ENCODE assay signal across 8 cellular contexts in the genomic region with DNA sequence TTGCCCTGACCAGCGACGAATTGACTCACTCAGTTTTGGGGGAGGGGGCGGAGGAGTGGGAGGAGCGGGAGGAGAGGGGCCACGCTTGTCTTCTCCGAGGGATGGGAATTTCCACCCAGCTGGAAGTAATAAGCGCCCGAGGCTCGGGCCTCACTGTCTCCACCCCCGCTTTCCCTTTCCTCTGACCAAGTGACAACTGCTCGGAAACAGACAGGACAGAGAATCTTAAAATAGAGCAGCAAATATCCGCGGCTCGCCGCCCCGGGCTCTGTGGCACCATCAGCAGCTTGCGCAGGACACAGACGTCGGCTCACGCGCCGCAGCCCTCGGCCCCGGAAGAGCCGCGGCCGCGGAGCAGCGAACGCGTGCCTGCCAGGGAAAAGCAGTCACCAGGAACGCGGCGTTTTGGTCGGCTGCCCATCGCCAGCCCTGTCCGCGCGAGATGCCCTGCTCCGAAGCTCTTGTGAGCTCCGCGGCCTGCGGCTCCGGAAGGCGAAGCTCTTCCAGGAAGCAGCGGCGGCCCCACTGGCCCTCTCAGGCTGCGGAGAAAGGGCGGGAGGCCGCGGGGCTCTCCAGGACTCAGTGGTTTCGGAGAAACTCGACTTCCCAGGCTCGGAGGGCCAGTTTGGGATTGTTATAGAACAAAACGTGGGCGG. TPM values are rescaled to one million over a fixed set of nuclear protein-coding genes. Genes with fewer than 3 reads are reported as not detected.
A peak's percentile ranks its signal among the peaks of the same experiment; 100 is the strongest.
DNase-seq lines count a peak whose midpoint lies in the region; ATAC-seq, FAIRE-seq and TF ChIP-seq lines count a peak whose summit lies in the region.

No MANE protein-coding gene starts in this region.

- no peak for TF ChIP-seq POLR2A in HepG2 (IDR thresholded peaks at IDR 0.05; ENCODE audit: insufficient read depth in 1 of 2, low read depth in 2 of 2, low read length in 2 of 2)

- POLR2A ChIA-PET in HepG2 (lab: Yijun Ruan, JAX), result no interaction called here

- no peak for TF ChIP-seq RAD21 in HepG2 (CRISPR knock-in tag; IDR thresholded peaks at IDR 0.05)

- no peaks in the 10 kb centered on the region for H4K20me1 ChIP-seq in HepG2 (ENCODE audit: insufficient read depth, low read length)

- H3K36me3 ChIP-seq in HepG2 (replicated peaks in 1 of 2; ENCODE audit: control insufficient read depth in 1 of 2, insufficient read depth in 2 of 2, low read length in 2 of 2), result no peaks in the 10 kb centered on the region

- no peaks in the 10 kb centered on the region for H3K9me3 ChIP-seq in HepG2 (ENCODE audit: low read length)

- BruUV-seq in HepG2 (replicated peaks; lab: Mats Ljungman, UMichigan), result no TSS peak

- no peak overlapping the region for H3K27ac ChIP-seq in HepG2 (ENCODE audit: extremely low read length, insufficient read depth, low read length)

- in situ Hi-C loops in HepG2 (cut with HindIII; ENCODE audit: extremely low pct_ligation_motif_present, low pct_unique_long_range_greater_than_20kb), result no loop called here

- H3K27me3 ChIP-seq in HepG2 (ENCODE audit: control insufficient read depth in 1 of 2, insufficient read depth in 2 of 2, low read length in 2 of 2), result peaks cover 5 to 56% of the 10 kb centered on the region in 2 experiments

- intact Hi-C loops in HepG2 (cut with micrococcal nuclease; ENCODE audit: unreplicated experiment), result no loop called here

- WGBS in HepG2 (ENCODE audit: low lambda C conversion rate), result 4% methylated on average over 11 of the region's 56 CpGs

- TF ChIP-seq CTCF in GM12864 (IDR thresholded peaks at IDR 0.05; ENCODE audit: low read depth, low read length, missing control alignments) (no peak), HepG2 (CRISPR knock-in tag; IDR thresholded peaks at IDR 0.05) (no peak)

- H2AFZ ChIP-seq in HepG2 (ENCODE audit: low read length), result no peak overlapping the region

- H3K9ac ChIP-seq in HepG2 (ENCODE audit: insufficient read depth, low read depth, low read length), result no peak overlapping the region

- CTCF ChIA-PET in HepG2 (lab: Yijun Ruan, JAX; ENCODE audit: low intra/inter-chr PET ratio, low total read pairs), result no interaction called here

- H3K4me3 ChIP-seq in GM12864 (ENCODE audit: low read depth, low read length) (peak overlapping the region; percentile 56), HepG2 (replicated peaks in 1 of 3; ENCODE audit: insufficient read depth in 1 of 3, low read depth in 2 of 3, low read length in 3 of 3) (peak overlapping the region; percentile 0 to 66 (median 19); a peak in 4 of 6 replicates)

- H3K79me2 ChIP-seq in HepG2 (ENCODE audit: insufficient read depth, low read length), result no peaks in the 10 kb centered on the region

- no peak for DNase-seq in GM12864 (ENCODE audit: low read depth)
- peak; percentile 74 for DNase-seq in NCI-H2227 treated with DMSO at 0.1 percent for 48 hours (lab: John Stamatoyannopoulos, UW)
- DNase-seq in activated CD4-positive, alpha-beta T cell treated with anti-CD3 and anti-CD28 coated beads for 48 hours, result peak; percentile 68
- DNase-seq in dermis blood vessel endothelial cell, result peak; percentile 61
- no peak for DNase-seq in HepG2 (ENCODE audit: low spot score)
- peak; percentile 58 for DNase-seq in stimulated activated CD4-positive, alpha-beta T cell treated with anti-CD3 and anti-CD28 coated beads, Interleukin-4, amount 100 ng/mL, for 24 hours

- peak overlapping the region; percentile 62 for H3K4me2 ChIP-seq in HepG2 (ENCODE audit: low read depth, low read length)

- TF ChIP-seq EP300 in HepG2 (IDR thresholded peaks at IDR 0.05; ENCODE audit: low read depth in 2 of 2, low read length in 2 of 2) (no peak), HepG2 (CRISPR knock-in tag; IDR thresholded peaks at IDR 0.05; ENCODE audit: borderline replicate concordance) (no peak)

- ATAC-seq in HG02642 (IDR thresholded peaks at IDR 0.05; ENCODE audit: poor library complexity, unreplicated experiment), result peak; percentile 49
- ATAC-seq in HepG2, result peak; percentile 81
- no peak for ATAC-seq in HG02870 (IDR thresholded peaks at IDR 0.05; ENCODE audit: unreplicated experiment)

- H3K4me1 ChIP-seq in HepG2 (ENCODE audit: insufficient read depth, low read length), result 0 out of 2 replicates have a peak, but pooled peaks cover 7% of the 10 kb centered on the region

- no peak for FAIRE-seq in HepG2 (lab: Jason Lieb, UNC)

TF ChIP-seq in HepG2, 621 proteins besides CTCF, POLR2A, EP300 and RAD21 (continues in another document):
- TF ChIP-seq ZNF747 (CRISPR knock-in tag; IDR thresholded peaks at IDR 0.05; ENCODE audit: borderline replicate concordance) (no peak), RFXANK (CRISPR knock-in tag; IDR thresholded peaks at IDR 0.05) (no peak)

RNA-seq across cellular contexts. Expression of a gene that starts 10.7 kb away (rescaled TPM):
- total RNA-seq in dermis blood vessel endothelial cell (1.2 and 2.0 TPM in 2 replicates), HepG2 (2016; rRNA removed; fragmentation: Illumina TruSeq; extraction: Trizol) (not detected in 2 replicates)
- not detected in 2 replicates for total RNA-seq in HepG2 (2016; cell fraction: cytosol; rRNA removed; fragmentation: Illumina TruSeq; extraction: Trizol; ENCODE audit: low read depth)
- not detected in 2 replicates for total RNA-seq in HepG2 (2016; cell fraction: insoluble cytoplasmic fraction; rRNA removed; fragmentation: Illumina TruSeq; extraction: Trizol)
- total RNA-seq in HepG2 (2016; cell fraction: membrane; rRNA removed; fragmentation: Illumina TruSeq; extraction: Trizol), result not detected in 2 replicates
- not detected in 2 replicates for total RNA-seq in HepG2 (2016; cell fraction: nucleus; rRNA removed; fragmentation: Illumina TruSeq; extraction: Trizol)
- not detected in 2 replicates for polyA plus RNA-seq in HepG2 (2011; rRNA removed)
- not detected in 2 replicates for polyA plus RNA-seq in HepG2 (2011; cell fraction: cytosol; rRNA removed)
- not detected in 2 replicates for polyA plus RNA-seq in HepG2 (2011; cell fraction: nucleus; rRNA removed)
- polyA plus RNA-seq in HepG2 (2012), result not detected in 2 replicates
- not detected in 2 replicates for polyA plus RNA-seq in HepG2 (2016; cell fraction: cytosol; fragmentation: Illumina TruSeq; extraction: Trizol; ENCODE audit: low read depth)
- polyA plus RNA-seq in HepG2 (2016; cell fraction: insoluble cytoplasmic fraction; fragmentation: Illumina TruSeq; extraction: Trizol; ENCODE audit: low read depth), result not detected in 2 replicates
- polyA plus RNA-seq in HepG2 (2016; cell fraction: membrane; fragmentation: Illumina TruSeq; extraction: Trizol; ENCODE audit: low read depth), result not detected in 2 replicates
- not detected in 2 replicates for polyA plus RNA-seq in HepG2 (2016; cell fraction: nucleus; fragmentation: Illumina TruSeq; extraction: Trizol; ENCODE audit: insufficient read depth, low read depth)
- polyA minus RNA-seq in HepG2 (2011; rRNA and poly(A)+ RNA removed; ENCODE audit: low replicate concordance), result 3.1 TPM in 1 of 2 replicates, not detected in the other
- not detected in 2 replicates for polyA minus RNA-seq in HepG2 (2011; cell fraction: cytosol; rRNA and poly(A)+ RNA removed)
- not detected in 2 replicates for polyA minus RNA-seq in HepG2 (2011; cell fraction: nucleus; rRNA and poly(A)+ RNA removed)

RNA-seq across cellular contexts. Expression of a gene that starts 25.9 kb away (rescaled TPM):
- total RNA-seq in dermis blood vessel endothelial cell (2.9 and 3.1 TPM in 2 replicates), HepG2 (2016; rRNA removed; fragmentation: Illumina TruSeq; extraction: Trizol) (0.13 and 0.20 TPM in 2 replicates)
- total RNA-seq in HepG2 (2016; cell fraction: cytosol; rRNA removed; fragmentation: Illumina TruSeq; extraction: Trizol; ENCODE audit: low read depth), result not detected in 2 replicates
- total RNA-seq in HepG2 (2016; cell fraction: insoluble cytoplasmic fraction; rRNA removed; fragmentation: Illumina TruSeq; extraction: Trizol), result 0.09 and 0.12 TPM in 2 replicates
- 0.07 TPM in 1 of 2 replicates, not detected in the other for total RNA-seq in HepG2 (2016; cell fraction: membrane; rRNA removed; fragmentation: Illumina TruSeq; extraction: Trizol)
- 0.09 TPM in 2 replicates for total RNA-seq in HepG2 (2016; cell fraction: nucleus; rRNA removed; fragmentation: Illumina TruSeq; extraction: Trizol)
- 0.05 and 0.16 TPM in 2 replicates for polyA plus RNA-seq in HepG2 (2011; rRNA removed)
- polyA plus RNA-seq in HepG2 (2011; cell fraction: cytosol; rRNA removed), result 0.01 and 0.09 TPM in 2 replicates
- 0.06 and 0.29 TPM in 2 replicates for polyA plus RNA-seq in HepG2 (2011; cell fraction: nucleus; rRNA removed)
- polyA plus RNA-seq in HepG2 (2012), result 0.04 and 0.08 TPM in 2 replicates
- not detected in 2 replicates for polyA plus RNA-seq in HepG2 (2016; cell fraction: cytosol; fragmentation: Illumina TruSeq; extraction: Trizol; ENCODE audit: low read depth)
- 0.15 TPM in 1 of 2 replicates, not detected in the other for polyA plus RNA-seq in HepG2 (2016; cell fraction: insoluble cytoplasmic fraction; fragmentation: Illumina TruSeq; extraction: Trizol; ENCODE audit: low read depth)
- not detected in 2 replicates for polyA plus RNA-seq in HepG2 (2016; cell fraction: membrane; fragmentation: Illumina TruSeq; extraction: Trizol; ENCODE audit: low read depth)
- polyA plus RNA-seq in HepG2 (2016; cell fraction: nucleus; fragmentation: Illumina TruSeq; extraction: Trizol; ENCODE audit: insufficient read depth, low read depth), result 0.15 and 0.18 TPM in 2 replicates
- 0.04 and 1.8 TPM in 2 replicates for polyA minus RNA-seq in HepG2 (2011; rRNA and poly(A)+ RNA removed; ENCODE audit: low replicate concordance)
- polyA minus RNA-seq in HepG2 (2011; cell fraction: cytosol; rRNA and poly(A)+ RNA removed), result not detected in 2 replicates
- 0.13 and 0.37 TPM in 2 replicates for polyA minus RNA-seq in HepG2 (2011; cell fraction: nucleus; rRNA and poly(A)+ RNA removed)

Comparison
In these comparisons a context has a peak if more than half of its experiments do, and no peak if none do; other contexts are left out.
1. DNase-seq: peak in NCI-H2227 treated with DMSO at 0.1 percent for 48 hours (single experiment), activated CD4-positive, alpha-beta T cell treated with anti-CD3 and anti-CD28 coated beads for 48 hours (single experiment), dermis blood vessel endothelial cell (single experiment) and stimulated activated CD4-positive, alpha-beta T cell treated with anti-CD3 and anti-CD28 coated beads, Interleukin-4, amount 100 ng/mL, for 24 hours (single experiment); none in GM12864 (single experiment) and HepG2 (single experiment).